ENCODE assay signal across 1 cellular context in genomic region chr16:29868396-29868795, GRCh38.
TF ChIP-seq lines count a peak whose summit lies in the region.

No MANE protein-coding gene starts in this region.

TF ChIP-seq in HepG2, 621 proteins besides CTCF, POLR2A, EP300 and RAD21:
- TF ChIP-seq ZNF460 (CRISPR knock-in tag; IDR thresholded peaks at IDR 0.05; ENCODE audit: borderline replicate concordance) = peak; percentile 33; the same call in 1 of the 2 replicates
- TF ChIP-seq FOXA1 (IDR thresholded peaks at IDR 0.05) = no peak
- 0 out of 2 replicates have a peak, but pooled peaks have one; percentile 30 for TF ChIP-seq FOXA1 (CRISPR knock-in tag; IDR thresholded peaks at IDR 0.05)
- TF ChIP-seq ZNF609 (CRISPR knock-in tag; IDR thresholded peaks at IDR 0.05; ENCODE audit: borderline replicate concordance) = no peak
- TF ChIP-seq FOSL1 (CRISPR knock-in tag; IDR thresholded peaks at IDR 0.05; ENCODE audit: borderline replicate concordance) = no peak
- no peak for TF ChIP-seq ZNF792 (CRISPR knock-in tag; IDR thresholded peaks at IDR 0.05)
- TF ChIP-seq, protein P1, sequence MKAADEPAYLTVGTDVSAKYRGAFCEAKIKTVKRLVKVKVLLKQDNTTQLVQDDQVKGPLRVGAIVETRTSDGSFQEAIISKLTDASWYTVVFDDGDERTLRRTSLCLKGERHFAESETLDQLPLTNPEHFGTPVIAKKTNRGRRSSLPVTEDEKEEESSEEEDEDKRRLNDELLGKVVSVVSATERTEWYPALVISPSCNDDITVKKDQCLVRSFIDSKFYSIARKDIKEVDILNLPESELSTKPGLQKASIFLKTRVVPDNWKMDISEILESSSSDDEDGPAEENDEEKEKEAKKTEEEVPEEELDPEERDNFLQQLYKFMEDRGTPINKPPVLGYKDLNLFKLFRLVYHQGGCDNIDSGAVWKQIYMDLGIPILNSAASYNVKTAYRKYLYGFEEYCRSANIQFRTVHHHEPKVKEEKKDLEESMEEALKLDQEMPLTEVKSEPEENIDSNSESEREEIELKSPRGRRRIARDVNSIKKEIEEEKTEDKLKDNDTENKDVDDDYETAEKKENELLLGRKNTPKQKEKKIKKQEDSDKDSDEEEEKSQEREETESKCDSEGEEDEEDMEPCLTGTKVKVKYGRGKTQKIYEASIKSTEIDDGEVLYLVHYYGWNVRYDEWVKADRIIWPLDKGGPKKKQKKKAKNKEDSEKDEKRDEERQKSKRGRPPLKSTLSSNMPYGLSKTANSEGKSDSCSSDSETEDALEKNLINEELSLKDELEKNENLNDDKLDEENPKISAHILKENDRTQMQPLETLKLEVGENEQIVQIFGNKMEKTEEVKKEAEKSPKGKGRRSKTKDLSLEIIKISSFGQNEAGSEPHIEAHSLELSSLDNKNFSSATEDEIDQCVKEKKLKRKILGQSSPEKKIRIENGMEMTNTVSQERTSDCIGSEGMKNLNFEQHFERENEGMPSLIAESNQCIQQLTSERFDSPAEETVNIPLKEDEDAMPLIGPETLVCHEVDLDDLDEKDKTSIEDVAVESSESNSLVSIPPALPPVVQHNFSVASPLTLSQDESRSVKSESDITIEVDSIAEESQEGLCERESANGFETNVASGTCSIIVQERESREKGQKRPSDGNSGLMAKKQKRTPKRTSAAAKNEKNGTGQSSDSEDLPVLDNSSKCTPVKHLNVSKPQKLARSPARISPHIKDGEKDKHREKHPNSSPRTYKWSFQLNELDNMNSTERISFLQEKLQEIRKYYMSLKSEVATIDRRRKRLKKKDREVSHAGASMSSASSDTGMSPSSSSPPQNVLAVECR (CRISPR knock-in tag; IDR thresholded peaks at IDR 0.05; ENCODE audit: borderline replicate concordance) = 0 out of 2 replicates have a peak, but pooled peaks have one; percentile 20
